ENCODE assay signal across 8 cellular contexts in genomic region chr13:78241278-78241919, GRCh38.
A peak's percentile ranks its signal among the peaks of the same experiment; 100 is the strongest.
DNase-seq lines count a peak whose midpoint lies in the region; ATAC-seq, FAIRE-seq and TF ChIP-seq lines count a peak whose summit lies in the region.

No MANE protein-coding gene starts in this region.

- H3K27me3 Mint-ChIP-seq in activated naive CD8-positive, alpha-beta T cell treated with anti-CD3 and anti-CD28 coated beads for 36 hours: peaks cover 10% of the 10 kb centered on the region

- no peak overlapping the region for H3K4me3 Mint-ChIP-seq in activated naive CD8-positive, alpha-beta T cell treated with anti-CD3 and anti-CD28 coated beads for 36 hours

- no peak overlapping the region for H3K27ac Mint-ChIP-seq in activated naive CD8-positive, alpha-beta T cell treated with anti-CD3 and anti-CD28 coated beads for 36 hours

- no peak for TF ChIP-seq POLR2A in H54 (IDR thresholded peaks at IDR 0.05; ENCODE audit: low read depth, low read length)

- FAIRE-seq in H54 (lab: Jason Lieb, UNC): no peak

- DNase-seq in NCI-H446 (lab: John Stamatoyannopoulos, UW) (peak; percentile 0 to 9), NCI-H446 treated with DMSO at 0.1 percent for 48 hours (lab: John Stamatoyannopoulos, UW) (no peak), H54 (ENCODE audit: insufficient read length, low spot score) (peak; percentile 5), NCI-H2029 treated with DMSO at 0.1 percent for 48 hours (lab: John Stamatoyannopoulos, UW) (peak; percentile 0), inferior parietal cortex (ENCODE audit: extremely low spot score) (peak; percentile 17)
- peak; percentile 16 for DNase-seq in activated naive CD8-positive, alpha-beta T cell treated with anti-CD3 and anti-CD28 coated beads for 36 hours

- no peak for ATAC-seq in activated CD4-positive, CD25-positive, alpha-beta regulatory T cell treated with anti-CD3 and anti-CD28 coated beads, Interleukin-2, amount 50 U/mL, for 24 hours
- ATAC-seq in GM19328 (IDR thresholded peaks at IDR 0.05; ENCODE audit: unreplicated experiment): no peak

- H3K4me1 Mint-ChIP-seq in activated naive CD8-positive, alpha-beta T cell treated with anti-CD3 and anti-CD28 coated beads for 36 hours: no peaks in the 10 kb centered on the region

- H3K36me3 Mint-ChIP-seq in activated naive CD8-positive, alpha-beta T cell treated with anti-CD3 and anti-CD28 coated beads for 36 hours: no peaks in the 10 kb centered on the region

- no peaks in the 10 kb centered on the region for H3K9me3 Mint-ChIP-seq in activated naive CD8-positive, alpha-beta T cell treated with anti-CD3 and anti-CD28 coated beads for 36 hours
